Comparison of ENCODE assay signal across 18 cellular contexts in genomic region chr20:14616003-14616402, GRCh38.
"Had no signal": no experiment of that assay in that cellular context is flagged by ENCODE, and none has a peak within 500 bp of the region (broad histone marks: within the 10 kb centered on the region; RNA-seq: fewer than 3 reads in every experiment).

No MANE protein-coding gene starts in this region.

- H3K27ac Mint-ChIP-seq: stimulated activated naive B cell treated with anti-CD40 and anti-IgM and Interleukin-4, amounts not matched to agents 10 μg/mL and 1 μg/mL and 100 μg/mL, for 72 hours; stimulated activated naive CD8-positive, alpha-beta T cell treated with anti-CD3 and anti-CD28 coated beads, Interleukin-15, amount 100 ng/mL, for 72 hours had no signal

- H3K4me1 Mint-ChIP-seq: naive thymus-derived CD8-positive, alpha-beta T cell; stimulated activated naive B cell treated with anti-CD40 and anti-IgM and Interleukin-4, amounts not matched to agents 10 μg/mL and 1 μg/mL and 100 μg/mL, for 72 hours; stimulated activated naive CD8-positive, alpha-beta T cell treated with anti-CD3 and anti-CD28 coated beads, Interleukin-15, amount 100 ng/mL, for 72 hours had no signal

- H3K27me3 Mint-ChIP-seq: naive thymus-derived CD8-positive, alpha-beta T cell; stimulated activated naive B cell treated with anti-CD40 and anti-IgM and Interleukin-4, amounts not matched to agents 10 μg/mL and 1 μg/mL and 100 μg/mL, for 72 hours; stimulated activated naive CD8-positive, alpha-beta T cell treated with anti-CD3 and anti-CD28 coated beads, Interleukin-15, amount 100 ng/mL, for 72 hours had no signal

- H3K27ac ChIP-seq: neutrophil, right atrium auricular region, sigmoid colon, skin epidermis, testis, tibial nerve had no signal

- FAIRE-seq: endometrium had no signal

- H3K4me3 ChIP-seq: hepatocyte, mucosa of descending colon, right atrium auricular region, sigmoid colon, skin epidermis, testis, tibial nerve had no signal

- DNase-seq: effector memory CD4-positive, alpha-beta T cell; foreskin melanocyte; head of caudate nucleus; mucosa of descending colon; naive thymus-derived CD8-positive, alpha-beta T cell; posterior cingulate gyrus; sigmoid colon; stimulated activated CD4-positive, alpha-beta T cell treated with anti-CD3 and anti-CD28 coated beads, Interleukin-2, amount 100 ng/mL, for 24 hours; stimulated activated CD4-positive, alpha-beta T cell treated with anti-CD3 and anti-CD28 coated beads, Interleukin-4, amount 100 ng/mL, for 4 hours; stimulated activated naive B cell treated with anti-CD40 and anti-IgM and Interleukin-4, amounts not matched to agents 10 μg/mL and 1 μg/mL and 100 μg/mL, for 72 hours; stimulated activated naive CD8-positive, alpha-beta T cell treated with anti-CD3 and anti-CD28 coated beads, Interleukin-15, amount 100 ng/mL, for 72 hours; testis had no signal

- H3K27me3 ChIP-seq: hepatocyte, neutrophil, right atrium auricular region, sigmoid colon, testis, tibial nerve had no signal

- H3K36me3 Mint-ChIP-seq: naive thymus-derived CD8-positive, alpha-beta T cell; stimulated activated naive B cell treated with anti-CD40 and anti-IgM and Interleukin-4, amounts not matched to agents 10 μg/mL and 1 μg/mL and 100 μg/mL, for 72 hours had no signal

- H3K4me3 Mint-ChIP-seq: naive thymus-derived CD8-positive, alpha-beta T cell; stimulated activated naive B cell treated with anti-CD40 and anti-IgM and Interleukin-4, amounts not matched to agents 10 μg/mL and 1 μg/mL and 100 μg/mL, for 72 hours; stimulated activated naive CD8-positive, alpha-beta T cell treated with anti-CD3 and anti-CD28 coated beads, Interleukin-15, amount 100 ng/mL, for 72 hours had no signal

- ATAC-seq: mucosa of descending colon; naive thymus-derived CD8-positive, alpha-beta T cell; stimulated activated naive B cell treated with anti-CD40 and anti-IgM and Interleukin-4, amounts not matched to agents 10 μg/mL and 1 μg/mL and 100 μg/mL, for 72 hours; stimulated activated naive CD8-positive, alpha-beta T cell treated with anti-CD3 and anti-CD28 coated beads, Interleukin-15, amount 100 ng/mL, for 72 hours had no signal

- H3K9me3 ChIP-seq: mucosa of descending colon, neutrophil, right atrium auricular region, sigmoid colon, testis, tibial nerve had no signal
